In the genomic region with DNA sequence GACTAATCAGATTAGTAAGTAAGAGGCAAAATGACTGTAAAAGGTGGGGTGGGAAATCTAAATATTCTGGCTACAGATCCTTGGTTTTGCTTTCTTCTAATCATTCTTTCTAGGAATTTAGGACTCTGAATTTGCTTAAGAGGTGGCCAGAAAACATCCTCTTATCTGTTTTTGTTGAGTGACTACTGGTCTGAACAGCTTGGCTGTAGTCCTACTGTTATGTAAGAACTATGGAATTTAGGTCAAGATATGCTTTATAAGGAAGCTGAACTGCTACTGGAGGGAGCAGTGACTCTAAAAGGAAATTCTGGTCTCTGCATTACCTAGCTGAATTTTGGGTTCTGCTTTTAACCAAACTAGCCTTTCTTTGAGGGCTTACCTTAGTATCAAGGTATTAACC, we compare ENCODE assay signal across 9 cellular contexts. TPM values are rescaled to one million over a fixed set of nuclear protein-coding genes. Genes with fewer than 3 reads are reported as not detected.
A peak's percentile ranks its signal among the peaks of the same experiment; 100 is the strongest.
DNase-seq lines count a peak whose midpoint lies in the region; ATAC-seq and TF ChIP-seq lines count a peak whose summit lies in the region.
"Had no signal": no experiment of that assay in that cellular context is flagged by ENCODE, and none has a peak within 500 bp of the region (broad histone marks: within the 10 kb centered on the region; RNA-seq: fewer than 3 reads in every experiment).

No MANE protein-coding gene starts in this region.

- no peak overlapping the region for H3K4me3 Mint-ChIP-seq in endodermal cell

- no peaks in the 10 kb centered on the region for H3K4me1 Mint-ChIP-seq in endodermal cell

- no peak overlapping the region for H3K4me3 ChIP-seq in AG04450 (ENCODE audit: low read depth, low read length)
- no peak overlapping the region for H3K4me3 ChIP-seq in LNCaP clone FGC (ENCODE audit: low read depth, low read length)
- no peak overlapping the region for H3K4me3 ChIP-seq in endodermal cell (ENCODE audit: low read length)
- H3K4me3 ChIP-seq: uterus had no signal

- ATAC-seq in GM19452 (IDR thresholded peaks at IDR 0.05; ENCODE audit: unreplicated experiment) = no peak
- no peak for ATAC-seq in GM21528 (IDR thresholded peaks at IDR 0.05; ENCODE audit: low FRiP score, unreplicated experiment)

- CTCF ChIA-PET in AG04450 (lab: Charles Lee) = interaction anchor here (1.1 to 1.3 kb wide), 2 partner anchors 84 to 86 kb away, joined by 3 to 4 read pairs; no protein-coding TSS in a partner anchor

- DNase-seq in AG04450 (ENCODE audit: low read depth, low spot score) = peak; percentile 15
- DNase-seq in LNCaP clone FGC (ENCODE audit: low read depth) = peak; percentile 51
- DNase-seq in endodermal cell = no peak
- peak; percentile 53 for DNase-seq in myocyte (ENCODE audit: low read depth)
- no peak for DNase-seq in mucosa of gallbladder (ENCODE audit: low spot score)
- no peak for DNase-seq in iPS-NIHi11 (ENCODE audit: low spot score)
- DNase-seq: uterus had no signal

- no peaks in the 10 kb centered on the region for H3K4me1 ChIP-seq in endodermal cell (ENCODE audit: control insufficient read depth, insufficient read depth, low read length)
- H3K4me1 ChIP-seq: uterus had no signal

- H3K27ac ChIP-seq in AG04450 (ENCODE audit: low read depth, low read length) (no peak overlapping the region), endodermal cell (ENCODE audit: low read depth, low read length) (no peak overlapping the region)

- H3K27ac Mint-ChIP-seq in endodermal cell = peak overlapping the region; percentile 20

- no peaks in the 10 kb centered on the region for H3K9me3 Mint-ChIP-seq in endodermal cell

- no peaks in the 10 kb centered on the region for H3K27me3 ChIP-seq in AG04450 (ENCODE audit: control insufficient read depth, insufficient read depth, low read length)
- H3K27me3 ChIP-seq in endodermal cell (ENCODE audit: control insufficient read depth, insufficient read depth, low read length, poor library complexity, severe bottlenecking) = no peaks in the 10 kb centered on the region
- H3K27me3 ChIP-seq: uterus had no signal

- POLR2A ChIA-PET in AG04450 (lab: Yijun Ruan, JAX) = no interaction called here

- H3K36me3 ChIP-seq in endodermal cell (ENCODE audit: control insufficient read depth, insufficient read depth, low read length) = peaks cover 90% of the 10 kb centered on the region
- H3K36me3 ChIP-seq: uterus had no signal

- peaks cover 56% of the 10 kb centered on the region for H3K36me3 Mint-ChIP-seq in endodermal cell (ENCODE audit: low read depth)

- no peak overlapping the region for H3K9ac ChIP-seq in endodermal cell (ENCODE audit: extremely low read depth, low read length, poor library complexity, severe bottlenecking)

- TF ChIP-seq CTCF in AG04450 (IDR thresholded peaks at IDR 0.05; ENCODE audit: low read depth, low read length) (no peak), LNCaP clone FGC (IDR thresholded peaks at IDR 0.05; ENCODE audit: control insufficient read depth, extremely low read depth, insufficient read depth) (no peak), endodermal cell (conservative IDR thresholded peaks at IDR 0.05) (no peak)

- H3K9me3 ChIP-seq in AG04450 (ENCODE audit: control insufficient read depth, insufficient read depth, low read length) (no peaks in the 10 kb centered on the region), endodermal cell (ENCODE audit: control insufficient read depth, low read length) (no peaks in the 10 kb centered on the region)
- H3K9me3 ChIP-seq: uterus had no signal

- no peaks in the 10 kb centered on the region for H3K27me3 Mint-ChIP-seq in endodermal cell (ENCODE audit: insufficient read depth)

RNA-seq across cellular contexts. Expression of gene CSPG5, which starts 33.5 kb away (rescaled TPM):
- not detected in 2 replicates for polyA plus RNA-seq in AG04450 (2011; rRNA removed)
- polyA minus RNA-seq in AG04450 (2011; rRNA and poly(A)+ RNA removed) = 0.05 and 0.13 TPM in 2 replicates
- under 1 TPM; 0.53 to 0.70 TPM for total RNA-seq in endodermal cell
- polyA plus RNA-seq in endodermal cell (2013, experiment 1 of 2) = 11.2 TPM
- 7.8 TPM for polyA plus RNA-seq in endodermal cell (2013, experiment 2 of 2)
- 0.45 and 1.0 TPM in 2 replicates for total RNA-seq in myocyte
- polyA plus RNA-seq in myocyte (2012) = 0.61 TPM
- total RNA-seq in mucosa of gallbladder = 0.58 TPM

Comparison
In these comparisons a context has a peak if more than half of its experiments do, and no peak if none do; other contexts are left out.
1. DNase-seq: peak in AG04450 (single experiment), LNCaP clone FGC (single experiment) and myocyte (single experiment); none in endodermal cell (single experiment), mucosa of gallbladder (single experiment) and iPS-NIHi11 (single experiment).